Comparison of ENCODE assay signal across 8 cellular contexts in the genomic region with DNA sequence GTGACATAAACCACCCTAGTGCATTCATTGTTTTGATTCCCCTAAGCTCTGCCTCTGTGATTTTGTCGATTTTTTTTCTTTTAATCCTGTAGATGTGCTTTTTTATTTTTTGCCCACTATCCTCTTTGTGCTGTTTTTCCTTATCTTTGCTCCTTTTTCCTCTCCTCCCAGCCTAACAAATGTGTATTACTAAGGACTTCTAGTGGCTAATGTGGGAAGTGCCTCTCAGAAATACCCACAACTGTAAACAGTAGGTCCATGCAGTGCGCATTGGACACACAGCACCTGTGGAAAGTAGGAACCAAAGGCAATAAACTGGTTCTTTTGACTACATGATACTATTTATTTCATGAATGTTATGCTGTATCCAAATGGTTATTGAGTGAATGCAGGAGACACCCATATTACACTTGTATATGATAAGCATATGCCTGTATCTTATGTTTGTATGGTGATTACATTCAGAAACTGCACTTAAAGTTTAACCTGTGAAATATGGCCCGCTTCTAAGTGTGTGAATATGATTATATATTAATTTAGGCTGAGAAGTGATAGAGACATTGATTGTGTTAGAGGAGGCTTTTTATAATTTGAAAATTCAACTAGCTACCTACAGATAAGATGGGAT.
DNase-seq lines count a peak whose midpoint lies in the region; ATAC-seq and TF ChIP-seq lines count a peak whose summit lies in the region.

No MANE protein-coding gene starts in this region.

- 58 to 65% methylated on average over 3 of the region's 3 CpGs for WGBS in esophagus squamous epithelium, 2 donors

- peak overlapping the region; percentile 17 to 18 for H3K27ac Mint-ChIP-seq in natural killer cell treated with Interleukin-12 subunit alpha and Interleukin-12 subunit beta and Interleukin-15 and Interleukin-18, amount 100 ng/mL, for 72 hours

- H3K9ac ChIP-seq in OCI-LY3 (ENCODE audit: low read length): no peak overlapping the region

- no peaks in the 10 kb centered on the region for H3K9me3 ChIP-seq in OCI-LY3 (ENCODE audit: insufficient read depth, low read length)
- no peaks in the 10 kb centered on the region for H3K9me3 ChIP-seq in esophagus squamous epithelium

- H3K4me2 ChIP-seq in OCI-LY3 (ENCODE audit: low read length): no peak overlapping the region

- DNase-seq in AG08396 (ENCODE audit: low spot score): peak; percentile 20
- no peak for DNase-seq in esophagus squamous epithelium (lab: John Stamatoyannopoulos, UW)
- DNase-seq in natural killer cell treated with Interleukin-12 subunit alpha and Interleukin-12 subunit beta and Interleukin-15 and Interleukin-18, amount 100 ng/mL, for 72 hours (ENCODE audit: low spot score): no peak

- no peak for TF ChIP-seq POLR2A in esophagus squamous epithelium (IDR thresholded peaks at IDR 0.05)

- peaks cover 46 to 52% of the 10 kb centered on the region in 2 donors for H3K4me1 Mint-ChIP-seq in natural killer cell treated with Interleukin-12 subunit alpha and Interleukin-12 subunit beta and Interleukin-15 and Interleukin-18, amount 100 ng/mL, for 72 hours (ENCODE audit: low read depth in 2 of 2)

- H3K27me3 Mint-ChIP-seq in natural killer cell treated with Interleukin-12 subunit alpha and Interleukin-12 subunit beta and Interleukin-15 and Interleukin-18, amount 100 ng/mL, for 72 hours: no peaks in the 10 kb centered on the region

- peak; percentile 94 for TF ChIP-seq CTCF in OCI-LY3 (IDR thresholded peaks at IDR 0.05; ENCODE audit: low read depth, low read length)
- TF ChIP-seq CTCF in esophagus squamous epithelium (IDR thresholded peaks at IDR 0.05): peak in 5 of 6 experiments; percentile 21 to 50 (median 43)

- H2AFZ ChIP-seq in OCI-LY3 (ENCODE audit: low read depth, low read length): no peak overlapping the region

- peaks cover 4% of the 10 kb centered on the region; the same call in 1 of the 2 replicates for H3K4me1 ChIP-seq in OCI-LY3 (ENCODE audit: low read length)
- H3K4me1 ChIP-seq in esophagus squamous epithelium: no peaks in the 10 kb centered on the region

- no peaks in the 10 kb centered on the region for H3K9me3 Mint-ChIP-seq in natural killer cell treated with Interleukin-12 subunit alpha and Interleukin-12 subunit beta and Interleukin-15 and Interleukin-18, amount 100 ng/mL, for 72 hours

- intact Hi-C loops in esophagus squamous epithelium (cut with DNase I): no loop called here

- ATAC-seq in GM19328 (IDR thresholded peaks at IDR 0.05; ENCODE audit: unreplicated experiment) (peak; percentile 50), HG03159 (IDR thresholded peaks at IDR 0.05; ENCODE audit: unreplicated experiment) (no peak), GM21825 (IDR thresholded peaks at IDR 0.05; ENCODE audit: unreplicated experiment) (no peak), HG03135 (IDR thresholded peaks at IDR 0.05; ENCODE audit: unreplicated experiment) (no peak)
- no peak for ATAC-seq in natural killer cell treated with Interleukin-12 subunit alpha and Interleukin-12 subunit beta and Interleukin-15 and Interleukin-18, amount 100 ng/mL, for 72 hours

- H4K20me1 ChIP-seq in OCI-LY3 (ENCODE audit: insufficient read depth, low read length): no peaks in the 10 kb centered on the region

- H3K36me3 ChIP-seq in OCI-LY3 (replicated peaks; ENCODE audit: low read depth, low read length) (no peaks in the 10 kb centered on the region), esophagus squamous epithelium (no peaks in the 10 kb centered on the region)

- H3K79me2 ChIP-seq in OCI-LY3 (ENCODE audit: low read length): no peaks in the 10 kb centered on the region

- H3K27ac ChIP-seq in OCI-LY3 (ENCODE audit: low read length) (no peak overlapping the region), esophagus squamous epithelium (no peak overlapping the region)

- no peak overlapping the region for H3K4me3 ChIP-seq in OCI-LY3 (ENCODE audit: low read length)
- no peak overlapping the region for H3K4me3 ChIP-seq in esophagus squamous epithelium

- H3K4me3 Mint-ChIP-seq in natural killer cell treated with Interleukin-12 subunit alpha and Interleukin-12 subunit beta and Interleukin-15 and Interleukin-18, amount 100 ng/mL, for 72 hours: no peak overlapping the region

- no peaks in the 10 kb centered on the region for H3K36me3 Mint-ChIP-seq in natural killer cell treated with Interleukin-12 subunit alpha and Interleukin-12 subunit beta and Interleukin-15 and Interleukin-18, amount 100 ng/mL, for 72 hours

- H3K27me3 ChIP-seq in OCI-LY3 (ENCODE audit: low read depth, low read length) (no peaks in the 10 kb centered on the region), esophagus squamous epithelium (no peaks in the 10 kb centered on the region)
